ENCODE assay signal across 33 cellular contexts in the genomic region with DNA sequence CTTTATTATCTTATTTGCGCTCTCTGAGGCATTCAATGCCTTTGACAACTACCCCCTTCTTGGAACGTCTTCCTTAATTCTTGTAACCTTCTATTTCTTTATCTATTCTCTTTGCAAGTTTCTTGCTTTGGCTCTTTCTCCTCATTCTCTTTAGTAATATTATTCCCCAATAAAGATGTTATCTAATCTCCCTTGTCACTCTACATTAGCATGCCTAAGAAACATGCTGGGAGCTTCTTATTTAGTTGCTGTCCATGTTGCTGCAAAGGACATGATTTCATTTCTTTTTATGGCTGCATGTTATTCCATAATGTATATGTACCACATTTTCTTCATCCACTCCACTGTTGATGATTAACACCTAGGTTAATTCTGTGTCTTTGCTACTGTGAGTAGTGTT.
"Had no signal": no experiment of that assay in that cellular context is flagged by ENCODE, and none has a peak within 500 bp of the region (broad histone marks: within the 10 kb centered on the region; RNA-seq: fewer than 3 reads in every experiment).

No MANE protein-coding gene starts in this region.

- H3K36me3 Mint-ChIP-seq: activated CD4-positive, alpha-beta memory T cell treated with anti-CD3 and anti-CD28 coated beads for 36 hours; activated naive CD4-positive, alpha-beta T cell treated with anti-CD3 and anti-CD28 coated beads, Interleukin-2, amount 50 U/mL, for 72 hours had no signal

- H3K4me3 Mint-ChIP-seq: activated CD4-positive, alpha-beta memory T cell treated with anti-CD3 and anti-CD28 coated beads for 36 hours; activated CD4-positive, alpha-beta T cell treated with anti-CD3 and anti-CD28 coated beads, Interleukin-2, amount 10 ng/mL, durations not matched to agents 24 days and 14 days; activated naive CD4-positive, alpha-beta T cell treated with anti-CD3 and anti-CD28 coated beads for 36 hours; activated T-cell treated with anti-CD3 and anti-CD28 coated beads, Interleukin-2, amount 50 U/mL, for 4 hours; activated T-helper 1 cell treated with anti-CD3 and anti-CD28 coated beads, Interleukin-12 subunit alpha, Interleukin-12 subunit beta, Interleukin-2, Interleukin-4 antibody, amounts not matched to agents 30 ng/mL and 10 ng/mL and 1 ng/mL, durations not matched to agents 14 hours and 24 hours and 36 hours; central memory CD8-positive, alpha-beta T cell had no signal

- H3K9me3 ChIP-seq: Peyer's patch, SJSA1 had no signal

- H3K4me1 ChIP-seq: Peyer's patch, SJSA1 had no signal

- H3K27me3 ChIP-seq: brain microvascular endothelial cell, Peyer's patch, SJSA1 had no signal

- H3K27ac Mint-ChIP-seq: activated CD4-positive, alpha-beta memory T cell treated with anti-CD3 and anti-CD28 coated beads for 36 hours; activated CD4-positive, alpha-beta T cell treated with anti-CD3 and anti-CD28 coated beads, Interleukin-2, amount 10 ng/mL, durations not matched to agents 24 days and 14 days; activated naive CD4-positive, alpha-beta T cell treated with anti-CD3 and anti-CD28 coated beads for 36 hours; activated naive CD4-positive, alpha-beta T cell treated with anti-CD3 and anti-CD28 coated beads, Interleukin-2, amount 50 U/mL, for 72 hours; activated T-helper 1 cell treated with anti-CD3 and anti-CD28 coated beads, Interleukin-12 subunit alpha, Interleukin-12 subunit beta, Interleukin-2, Interleukin-4 antibody, amounts not matched to agents 30 ng/mL and 10 ng/mL and 1 ng/mL, durations not matched to agents 14 hours and 24 hours and 36 hours had no signal

- H3K4me3 ChIP-seq: K562, Peyer's patch, SJSA1 had no signal

- H3K27ac ChIP-seq: brain microvascular endothelial cell, Peyer's patch, SJSA1 had no signal

- H3K36me3 ChIP-seq: brain microvascular endothelial cell, Peyer's patch, SJSA1 had no signal

- H3K4me1 Mint-ChIP-seq: activated CD4-positive, alpha-beta T cell treated with anti-CD3 and anti-CD28 coated beads, Interleukin-2, amount 10 ng/mL, durations not matched to agents 24 days and 14 days; central memory CD8-positive, alpha-beta T cell had no signal

- ATAC-seq: activated naive CD4-positive, alpha-beta T cell treated with anti-CD3 and anti-CD28 coated beads, Interleukin-2, amount 50 U/mL, for 72 hours; activated T-cell treated with anti-CD3 and anti-CD28 coated beads, Interleukin-2, amount 50 U/mL, for 4 hours; K562; PC-3 had no signal

- DNase-seq: activated CD4-positive, alpha-beta memory T cell treated with anti-CD3 and anti-CD28 coated beads for 36 hours; activated CD4-positive, alpha-beta T cell treated with anti-CD3 and anti-CD28 coated beads, Interleukin-2, amount 10 ng/mL, durations not matched to agents 24 days and 14 days; activated CD8-positive, alpha-beta memory T cell treated with anti-CD3 and anti-CD28 coated beads, Interleukin-2, amount 50 U/mL, for 4 hours; activated gamma-delta T cell treated with Interleukin-2 at 50 U/mL for 16 hours; activated naive CD4-positive, alpha-beta T cell treated with anti-CD3 and anti-CD28 coated beads for 36 hours; activated T-cell treated with anti-CD3 and anti-CD28 coated beads for 4 hours; activated T-cell treated with anti-CD3 and anti-CD28 coated beads, Interleukin-2, amount 50 U/mL, for 4 hours; anterior cingulate cortex; brain microvascular endothelial cell; NCI-H1092 treated with DMSO at 0.1 percent for 48 hours; NCI-H1417; NCI-H146; NCI-H187; NCI-H2029 treated with DMSO at 0.1 percent for 48 hours; NCI-H2107; NCI-H2171; NCI-H510A; NCI-H526; NCI-H748 treated with DMSO at 0.1 percent for 48 hours; NK-92 treated with Interleukin-12 subunit alpha and Interleukin-12 subunit beta, amount 100 ng/mL, for 24 hours; PC-3; Peyer's patch; RPMI8226; SHP77 treated with DMSO at 0.1 percent for 48 hours; SW 1271; T-helper 1 cell; T-helper 2 cell; T-helper 9 cell had no signal

- FAIRE-seq: K562 had no signal

- H3K9me3 Mint-ChIP-seq: activated CD4-positive, alpha-beta memory T cell treated with anti-CD3 and anti-CD28 coated beads for 36 hours; activated CD4-positive, alpha-beta T cell treated with anti-CD3 and anti-CD28 coated beads, Interleukin-2, amount 10 ng/mL, durations not matched to agents 24 days and 14 days; activated naive CD4-positive, alpha-beta T cell treated with anti-CD3 and anti-CD28 coated beads for 36 hours; activated naive CD4-positive, alpha-beta T cell treated with anti-CD3 and anti-CD28 coated beads, Interleukin-2, amount 50 U/mL, for 72 hours; activated T-cell treated with anti-CD3 and anti-CD28 coated beads, Interleukin-2, amount 50 U/mL, for 4 hours; activated T-helper 1 cell treated with anti-CD3 and anti-CD28 coated beads, Interleukin-12 subunit alpha, Interleukin-12 subunit beta, Interleukin-2, Interleukin-4 antibody, amounts not matched to agents 30 ng/mL and 10 ng/mL and 1 ng/mL, durations not matched to agents 14 hours and 24 hours and 36 hours; central memory CD8-positive, alpha-beta T cell had no signal
